Comparison of ENCODE assay signal across 1 cellular context in genomic region chr3:53811143-53811915, GRCh38.
TF ChIP-seq lines count a peak whose summit lies in the region.

No MANE protein-coding gene starts in this region.

TF ChIP-seq in H1, 55 proteins besides CTCF, POLR2A, EP300 and RAD21:
- TF ChIP-seq CTBP2 (IDR thresholded peaks at IDR 0.05; ENCODE audit: borderline replicate concordance, insufficient read depth, insufficient read length, low read length) (no peak), CREB1 (IDR thresholded peaks at IDR 0.05) (no peak), KDM4A (IDR thresholded peaks at IDR 0.05; ENCODE audit: low read depth, low read length, severe bottlenecking) (no peak), SIRT6 (IDR thresholded peaks at IDR 0.05; ENCODE audit: low read length) (no peak), BCL11A (IDR thresholded peaks at IDR 0.05; ENCODE audit: low read depth in 2 of 2, low read length in 2 of 2) (no peak), EGR1 (IDR thresholded peaks at IDR 0.05; ENCODE audit: borderline replicate concordance, low read depth, low read length) (no peak), FOSL1 (IDR thresholded peaks at IDR 0.05; ENCODE audit: insufficient read depth, low read depth, low read length) (no peak), BRCA1 (IDR thresholded peaks at IDR 0.05; ENCODE audit: low read depth, low read length) (no peak), POU5F1 (IDR thresholded peaks at IDR 0.05; ENCODE audit: low read depth, low read length) (no peak), SIN3A (conservative IDR thresholded peaks at IDR 0.05 in 1 of 2, IDR thresholded peaks at IDR 0.05 in 1 of 2; ENCODE audit: low read depth in 1 of 2, low read length in 2 of 2) (no peak), SIX5 (IDR thresholded peaks at IDR 0.05; ENCODE audit: low read depth, low read length) (no peak), CEBPB (IDR thresholded peaks at IDR 0.05; ENCODE audit: low read depth, low read length) (no peak), SP2 (IDR thresholded peaks at IDR 0.05; ENCODE audit: low read length) (no peak), CBX8 (IDR thresholded peaks at IDR 0.05; ENCODE audit: borderline replicate concordance, low read depth, low read length) (no peak), CHD2 (IDR thresholded peaks at IDR 0.05; ENCODE audit: low read length) (no peak)
